Comparison of ENCODE assay signal across 10 cellular contexts in genomic region chr4:102586644-102587021, GRCh38.
DNase-seq lines count a peak whose midpoint lies in the region; ATAC-seq and TF ChIP-seq lines count a peak whose summit lies in the region.
"Had no signal": no experiment of that assay in that cellular context is flagged by ENCODE, and none has a peak within 500 bp of the region (broad histone marks: within the 10 kb centered on the region; RNA-seq: fewer than 3 reads in every experiment).

No MANE protein-coding gene starts in this region.

- TF ChIP-seq CTCF in SK-N-SH (IDR thresholded peaks at IDR 0.05) (no peak), GM20000 (IDR thresholded peaks at IDR 0.05; ENCODE audit: extremely low read depth, missing control alignments) (no peak)

- peak; percentile 37 for ATAC-seq in HG03159 (IDR thresholded peaks at IDR 0.05; ENCODE audit: unreplicated experiment)
- ATAC-seq in activated T-cell treated with anti-CD3 and anti-CD28 coated beads, Interleukin-2, amount 50 U/mL, for 72 hours (replicated peaks in 1 of 2) = peak; percentile 54 to 62
- ATAC-seq: A549 had no signal

- POLR2A ChIA-PET in SK-N-SH (lab: Yijun Ruan, JAX) = no interaction called here

- peak overlapping the region; percentile 55 to 65 for H3K4me3 Mint-ChIP-seq in activated T-cell treated with anti-CD3 and anti-CD28 coated beads, Interleukin-2, amount 50 U/mL, for 72 hours

- H3K4me1 Mint-ChIP-seq in activated T-cell treated with anti-CD3 and anti-CD28 coated beads, Interleukin-2, amount 50 U/mL, for 72 hours (ENCODE audit: low read depth) = peaks cover 86% of the 10 kb centered on the region

- H3F3A ChIP-seq in SK-N-SH (replicated peaks; ENCODE audit: insufficient read depth) = no peaks in the 10 kb centered on the region

- H3K27ac ChIP-seq in SK-N-SH (ENCODE audit: low read depth in 2 of 2, low read length in 1 of 2) = no peak overlapping the region
- H3K27ac ChIP-seq: A549 had no signal

- peaks cover 0 to 1% of the 10 kb centered on the region in 2 donors for H3K9me3 Mint-ChIP-seq in activated T-cell treated with anti-CD3 and anti-CD28 coated beads, Interleukin-2, amount 50 U/mL, for 72 hours

- no peak overlapping the region for H3K9ac ChIP-seq in SK-N-SH

- H4K20me1 ChIP-seq in SK-N-SH (ENCODE audit: insufficient read depth) = no peaks in the 10 kb centered on the region

- H3K27me3 Mint-ChIP-seq in activated T-cell treated with anti-CD3 and anti-CD28 coated beads, Interleukin-2, amount 50 U/mL, for 72 hours (ENCODE audit: low read depth) = no peaks in the 10 kb centered on the region

- H3K36me3 Mint-ChIP-seq in activated T-cell treated with anti-CD3 and anti-CD28 coated beads, Interleukin-2, amount 50 U/mL, for 72 hours (ENCODE audit: insufficient read depth in 2 of 2) = peaks cover 23 to 58% of the 10 kb centered on the region in 2 donors

- no peaks in the 10 kb centered on the region for H3K79me2 ChIP-seq in SK-N-SH (ENCODE audit: insufficient read depth)

- no peak overlapping the region for H3K4me2 ChIP-seq in SK-N-SH
- H3K4me2 ChIP-seq: A549 had no signal

- TF ChIP-seq RAD21 in SK-N-SH (IDR thresholded peaks at IDR 0.05; ENCODE audit: low read length) = no peak

- no peak for TF ChIP-seq EP300 in SK-N-SH (IDR thresholded peaks at IDR 0.05; ENCODE audit: borderline replicate concordance in 1 of 2, low read depth in 1 of 2, low read length in 1 of 2)

- H3K36me3 ChIP-seq in SK-N-SH (replicated peaks in 1 of 2; ENCODE audit: control insufficient read depth in 1 of 2, insufficient read depth in 2 of 2, low read length in 1 of 2) = peaks cover 44 to 76% of the 10 kb centered on the region in 2 experiments

- no peak overlapping the region for H3K4me3 ChIP-seq in SK-N-SH (ENCODE audit: low read depth in 2 of 2, low read length in 1 of 2)
- H3K4me3 ChIP-seq: A549 had no signal

- H2AFZ ChIP-seq in SK-N-SH (ENCODE audit: low read depth) = no peak overlapping the region

- no peaks in the 10 kb centered on the region for H3K4me1 ChIP-seq in SK-N-SH (ENCODE audit: control insufficient read depth in 1 of 2, insufficient read depth in 2 of 2, low read depth in 1 of 2, low read length in 1 of 2)
- H3K4me1 ChIP-seq: A549 had no signal

- no peaks in the 10 kb centered on the region for H3K9me2 ChIP-seq in SK-N-SH

- no peaks in the 10 kb centered on the region for H3K9me3 ChIP-seq in SK-N-SH
- H3K9me3 ChIP-seq: A549 had no signal

- CTCF ChIA-PET in SK-N-SH (lab: Yijun Ruan, JAX) = interaction anchor here (1.0 kb wide), 1 partner anchor 19 kb away, joined by 3 read pairs; no protein-coding TSS in a partner anchor

- 93% methylated on average over 4 of the region's 4 CpGs for WGBS in SK-N-SH (ENCODE audit: low lambda C conversion rate)

- H3K27ac Mint-ChIP-seq in activated T-cell treated with anti-CD3 and anti-CD28 coated beads, Interleukin-2, amount 50 U/mL, for 72 hours = peak overlapping the region; percentile 88

- DNase-seq in activated gamma-delta T cell treated with Interleukin-2 at 50 U/mL for 16 hours = peak; percentile 39
- DNase-seq in activated gamma-delta T cell (lab: John Stamatoyannopoulos, UW) = no peak
- DNase-seq in activated T-cell treated with anti-CD3 and anti-CD28 coated beads, Interleukin-2, amount 50 U/mL, for 72 hours = peak; percentile 29 to 53
- peak; percentile 12 for DNase-seq in stimulated activated naive CD4-positive, alpha-beta T cell treated with Interleukin-2 at 50 U/mL for 16 hours (lab: John Stamatoyannopoulos, UW)
- DNase-seq in pons (ENCODE audit: low spot score) = no peak
- no peak for DNase-seq in SK-N-SH
- no peak for DNase-seq in GM20000 (ENCODE audit: low spot score)
- DNase-seq: cortex of kidney had no signal

- no peaks in the 10 kb centered on the region for H3K27me3 ChIP-seq in SK-N-SH (ENCODE audit: insufficient read depth)

TF ChIP-seq in SK-N-SH, 30 proteins besides CTCF, POLR2A, EP300 and RAD21:
- TF ChIP-seq ELF1 (IDR thresholded peaks at IDR 0.05) = no peak
- TF ChIP-seq ZBTB33 (IDR thresholded peaks at IDR 0.05; ENCODE audit: borderline replicate concordance, low read depth) = no peak
- TF ChIP-seq SMC3 (IDR thresholded peaks at IDR 0.05; ENCODE audit: low read depth, low read length) = no peak
- TF ChIP-seq NFIC (IDR thresholded peaks at IDR 0.05; ENCODE audit: borderline replicate concordance) = no peak
- TF ChIP-seq TCF12 (IDR thresholded peaks at IDR 0.05) = no peak
- no peak for TF ChIP-seq RXRA (IDR thresholded peaks at IDR 0.05; ENCODE audit: borderline replicate concordance, low read depth)
- no peak for TF ChIP-seq JUND (IDR thresholded peaks at IDR 0.05)
- no peak for TF ChIP-seq CHD2 (IDR thresholded peaks at IDR 0.05; ENCODE audit: low read length, partially characterized antibody)
- TF ChIP-seq MEF2A (IDR thresholded peaks at IDR 0.05; ENCODE audit: borderline replicate concordance, low read depth) = no peak
- TF ChIP-seq GATA2 (CRISPR knock-in tag; IDR thresholded peaks at IDR 0.05) = no peak
- TF ChIP-seq IRF3 (IDR thresholded peaks at IDR 0.05; ENCODE audit: low read depth, low read length) = no peak
- no peak for TF ChIP-seq FOXM1 (IDR thresholded peaks at IDR 0.05; ENCODE audit: low read depth)
- TF ChIP-seq YY1 (IDR thresholded peaks at IDR 0.05; ENCODE audit: low read depth) = no peak
- no peak for TF ChIP-seq USF1 (IDR thresholded peaks at IDR 0.05; ENCODE audit: borderline replicate concordance, low read depth)
- no peak for TF ChIP-seq MAX (IDR thresholded peaks at IDR 0.05; ENCODE audit: low read depth)
- no peak for TF ChIP-seq REST (IDR thresholded peaks at IDR 0.05; ENCODE audit: low read depth, low read length)
- no peak for TF ChIP-seq NRF1 (IDR thresholded peaks at IDR 0.05; ENCODE audit: low read depth, low read length)
- no peak for TF ChIP-seq TEAD4 (IDR thresholded peaks at IDR 0.05; ENCODE audit: borderline replicate concordance, insufficient read depth)
- TF ChIP-seq TAF1 (IDR thresholded peaks at IDR 0.05; ENCODE audit: borderline replicate concordance, low read depth, low read length) = no peak

Comparison
In these comparisons a context has a peak if more than half of its experiments do, and no peak if none do; other contexts are left out.
1. DNase-seq: peak in activated gamma-delta T cell treated with Interleukin-2 at 50 U/mL for 16 hours (single experiment), activated T-cell treated with anti-CD3 and anti-CD28 coated beads, Interleukin-2, amount 50 U/mL, for 72 hours (2 of 2) and stimulated activated naive CD4-positive, alpha-beta T cell treated with Interleukin-2 at 50 U/mL for 16 hours (single experiment); none in activated gamma-delta T cell (single experiment), pons (single experiment), SK-N-SH (single experiment) and GM20000 (single experiment).